In genomic region chr1:208538078-208538477, GRCh38 we compare ENCODE assay signal across 30 cellular contexts.
"Had no signal": no experiment of that assay in that cellular context is flagged by ENCODE, and none has a peak within 500 bp of the region (broad histone marks: within the 10 kb centered on the region; RNA-seq: fewer than 3 reads in every experiment).

No MANE protein-coding gene starts in this region.

- H3K27me3 ChIP-seq: adrenal gland, body of pancreas, cardiac muscle cell, foreskin keratinocyte, gastrocnemius medialis had no signal

- ATAC-seq: activated naive CD8-positive, alpha-beta T cell treated with anti-CD3 and anti-CD28 coated beads, Interleukin-2, amount 50 U/mL, for 24 hours; activated T-cell treated with anti-CD3 and anti-CD28 coated beads, Interleukin-2, amount 50 U/mL, for 72 hours; esophagus mucosa; foreskin keratinocyte; WTC11 had no signal

- H3K4me3 ChIP-seq: adrenal gland, body of pancreas, cardiac muscle cell, coronary artery, dorsolateral prefrontal cortex, gastrocnemius medialis had no signal

- H3K9me3 Mint-ChIP-seq: activated CD4-positive, alpha-beta memory T cell treated with anti-CD3 and anti-CD28 coated beads, Interleukin-2, amount 10 ng/mL, durations not matched to agents 7 days and 5 days; activated CD4-positive, alpha-beta T cell treated with anti-CD3 and anti-CD28 coated beads, Interleukin-2, amount 10 ng/mL, durations not matched to agents 7 days and 5 days; activated naive CD8-positive, alpha-beta T cell treated with anti-CD3 and anti-CD28 coated beads, Interleukin-2, amount 50 U/mL, for 24 hours; activated T-cell treated with anti-CD3 and anti-CD28 coated beads, Interleukin-2, amount 50 U/mL, for 24 hours; activated T-cell treated with anti-CD3 and anti-CD28 coated beads, Interleukin-2, amount 50 U/mL, for 72 hours; central memory CD8-positive, alpha-beta T cell; dendritic cell treated with granulocyte-macrophage colony-stimulating factor and Interleukin-4, amounts not matched to agents 40 ng/mL and 50 ng/mL, for 4 days; endodermal cell; WTC11 had no signal

- H3K27ac Mint-ChIP-seq: activated CD4-positive, alpha-beta memory T cell treated with anti-CD3 and anti-CD28 coated beads, Interleukin-2, amount 10 ng/mL, durations not matched to agents 7 days and 5 days; activated CD4-positive, alpha-beta T cell treated with anti-CD3 and anti-CD28 coated beads, Interleukin-2, amount 10 ng/mL, durations not matched to agents 7 days and 5 days; activated naive CD8-positive, alpha-beta T cell; activated naive CD8-positive, alpha-beta T cell treated with anti-CD3 and anti-CD28 coated beads, Interleukin-2, amount 50 U/mL, for 24 hours; activated T-cell treated with anti-CD3 and anti-CD28 coated beads, Interleukin-2, amount 50 U/mL, for 24 hours; activated T-cell treated with anti-CD3 and anti-CD28 coated beads, Interleukin-2, amount 50 U/mL, for 72 hours; dendritic cell treated with granulocyte-macrophage colony-stimulating factor and Interleukin-4, amounts not matched to agents 40 ng/mL and 50 ng/mL, for 4 days; endodermal cell; WTC11 had no signal

- H3K4me3 Mint-ChIP-seq: activated CD4-positive, alpha-beta memory T cell treated with anti-CD3 and anti-CD28 coated beads, Interleukin-2, amount 10 ng/mL, durations not matched to agents 7 days and 5 days; activated CD4-positive, alpha-beta T cell treated with anti-CD3 and anti-CD28 coated beads, Interleukin-2, amount 10 ng/mL, durations not matched to agents 7 days and 5 days; activated naive CD8-positive, alpha-beta T cell; activated naive CD8-positive, alpha-beta T cell treated with anti-CD3 and anti-CD28 coated beads, Interleukin-2, amount 50 U/mL, for 24 hours; activated T-cell treated with anti-CD3 and anti-CD28 coated beads, Interleukin-2, amount 50 U/mL, for 24 hours; activated T-cell treated with anti-CD3 and anti-CD28 coated beads, Interleukin-2, amount 50 U/mL, for 72 hours; central memory CD8-positive, alpha-beta T cell; dendritic cell treated with granulocyte-macrophage colony-stimulating factor and Interleukin-4, amounts not matched to agents 40 ng/mL and 50 ng/mL, for 4 days; endodermal cell; WTC11 had no signal

- DNase-seq: activated CD4-positive, alpha-beta memory T cell treated with anti-CD3 and anti-CD28 coated beads, Interleukin-2, amount 10 ng/mL, durations not matched to agents 7 days and 5 days; activated CD4-positive, alpha-beta T cell treated with anti-CD3 and anti-CD28 coated beads for 1 hour; activated CD4-positive, alpha-beta T cell treated with anti-CD3 and anti-CD28 coated beads for 4 hours; activated CD4-positive, alpha-beta T cell treated with anti-CD3 and anti-CD28 coated beads, Interleukin-2, amount 10 ng/mL, durations not matched to agents 7 days and 5 days; activated CD4-positive, alpha-beta T cell treated with anti-CD3 and anti-CD28 coated beads, Interleukin-2, amount 50 U/mL, for 4 hours; activated CD8-positive, alpha-beta memory T cell treated with anti-CD3 and anti-CD28 coated beads, Interleukin-2, amount 50 U/mL, for 48 hours; activated gamma-delta T cell treated with Interleukin-2 at 50 U/mL for 16 hours; activated naive CD4-positive, alpha-beta T cell treated with anti-CD3 and anti-CD28 coated beads, Interleukin-2, amount 50 U/mL, for 16 hours; activated naive CD4-positive, alpha-beta T cell treated with Interleukin-2 at 50 U/mL for 16 hours; activated naive CD8-positive, alpha-beta T cell treated with anti-CD3 and anti-CD28 coated beads, Interleukin-2, amount 50 U/mL, for 24 hours; activated T-cell treated with anti-CD3 and anti-CD28 coated beads for 4 hours; activated T-cell treated with anti-CD3 and anti-CD28 coated beads, Interleukin-2, amount 50 U/mL, for 24 hours; activated T-cell treated with anti-CD3 and anti-CD28 coated beads, Interleukin-2, amount 50 U/mL, for 72 hours; adrenal gland; amygdala; aorta; dorsolateral prefrontal cortex; effector memory CD4-positive, alpha-beta T cell; endodermal cell; foreskin keratinocyte; gastrocnemius medialis; T-helper 2 cell had no signal

- H3K4me1 Mint-ChIP-seq: activated CD4-positive, alpha-beta memory T cell treated with anti-CD3 and anti-CD28 coated beads, Interleukin-2, amount 10 ng/mL, durations not matched to agents 7 days and 5 days; activated CD4-positive, alpha-beta T cell treated with anti-CD3 and anti-CD28 coated beads, Interleukin-2, amount 10 ng/mL, durations not matched to agents 7 days and 5 days; activated naive CD8-positive, alpha-beta T cell treated with anti-CD3 and anti-CD28 coated beads, Interleukin-2, amount 50 U/mL, for 24 hours had no signal

- H3K36me3 ChIP-seq: adrenal gland, cardiac muscle cell, gastrocnemius medialis had no signal

- H3K9me3 ChIP-seq: adrenal gland, body of pancreas, gastrocnemius medialis had no signal

- H3K36me3 Mint-ChIP-seq: activated naive CD8-positive, alpha-beta T cell; WTC11 had no signal

- H3K4me1 ChIP-seq: adrenal gland, body of pancreas had no signal

- H3K27ac ChIP-seq: adrenal gland, body of pancreas, cardiac muscle cell, coronary artery, dorsolateral prefrontal cortex, foreskin keratinocyte, gastrocnemius medialis had no signal

- H3K27me3 Mint-ChIP-seq: activated CD4-positive, alpha-beta memory T cell treated with anti-CD3 and anti-CD28 coated beads, Interleukin-2, amount 10 ng/mL, durations not matched to agents 7 days and 5 days; activated CD4-positive, alpha-beta T cell treated with anti-CD3 and anti-CD28 coated beads, Interleukin-2, amount 10 ng/mL, durations not matched to agents 7 days and 5 days; central memory CD8-positive, alpha-beta T cell; dendritic cell treated with granulocyte-macrophage colony-stimulating factor and Interleukin-4, amounts not matched to agents 40 ng/mL and 50 ng/mL, for 4 days had no signal
